In genomic region chr7:18221377-18222290, GRCh38 we compare ENCODE assay signal across 12 cellular contexts.
DNase-seq lines count a peak whose midpoint lies in the region; ATAC-seq and TF ChIP-seq lines count a peak whose summit lies in the region.
"Had no signal": no experiment of that assay in that cellular context is flagged by ENCODE, and none has a peak within 500 bp of the region (broad histone marks: within the 10 kb centered on the region; RNA-seq: fewer than 3 reads in every experiment).

No MANE protein-coding gene starts in this region.

- H3K4me3 Mint-ChIP-seq in effector memory CD8-positive, alpha-beta T cell, result no peak overlapping the region
- H3K4me3 Mint-ChIP-seq: neural crest cell had no signal

- H3K27me3 Mint-ChIP-seq in effector memory CD8-positive, alpha-beta T cell, result peaks cover 0 to 5% of the 10 kb centered on the region in 2 donors

- no peaks in the 10 kb centered on the region for H3K36me3 ChIP-seq in right atrium auricular region
- no peaks in the 10 kb centered on the region for H3K36me3 ChIP-seq in ascending aorta
- H3K36me3 ChIP-seq: tibial artery had no signal

- intact Hi-C loops in left cardiac atrium (cut with DNase I) (no loop called here), ascending aorta (cut with DNase I) (loop anchor here (10.0 kb wide), 1 partner anchor 893 kb away; the partner anchor contains the start of gene TWIST1), left colon (cut with DNase I, micrococcal nuclease) (no loop called here)

- TF ChIP-seq CTCF in right atrium auricular region (IDR thresholded peaks at IDR 0.05) (no peak), ascending aorta (IDR thresholded peaks at IDR 0.05) (no peak)

- H3K4me3 ChIP-seq in right atrium auricular region, result no peak overlapping the region
- H3K4me3 ChIP-seq in ascending aorta, result no peak overlapping the region
- H3K4me3 ChIP-seq: tibial artery had no signal

- DNase-seq in left cardiac atrium (no peak), right atrium auricular region (ENCODE audit: low spot score) (no peak), ascending aorta (ENCODE audit: low spot score in 2 of 2) (no peak), left colon (no peak), DMS 273 (lab: John Stamatoyannopoulos, UW; ENCODE audit: unreplicated experiment) (no peak), NCI-H82 (lab: John Stamatoyannopoulos, UW) (no peak)
- no peak for DNase-seq in effector memory CD8-positive, alpha-beta T cell
- DNase-seq in effector CD8-positive, alpha-beta T cell (lab: John Stamatoyannopoulos, UW), result no peak
- DNase-seq: NCI-H1694 treated with DMSO at 0.1 percent for 48 hours, NCI-H526, tibial artery had no signal

- H3K36me3 Mint-ChIP-seq in effector memory CD8-positive, alpha-beta T cell (ENCODE audit: insufficient read depth), result no peaks in the 10 kb centered on the region

- no peaks in the 10 kb centered on the region for H3K9me3 ChIP-seq in right atrium auricular region
- H3K9me3 ChIP-seq in ascending aorta, result no peaks in the 10 kb centered on the region
- H3K9me3 ChIP-seq: tibial artery had no signal

- no peaks in the 10 kb centered on the region for H3K4me1 Mint-ChIP-seq in effector memory CD8-positive, alpha-beta T cell (ENCODE audit: low read depth in 2 of 2)
- H3K4me1 Mint-ChIP-seq: neural crest cell had no signal

- ATAC-seq in left cardiac atrium (peak; percentile 53 to 59), left colon (peak; percentile 68)
- no peak for ATAC-seq in effector memory CD8-positive, alpha-beta T cell (replicated peaks)

- H3K27me3 ChIP-seq in right atrium auricular region, result no peaks in the 10 kb centered on the region
- H3K27me3 ChIP-seq in ascending aorta, result no peaks in the 10 kb centered on the region
- H3K27me3 ChIP-seq: tibial artery had no signal

- H3K27ac Mint-ChIP-seq in effector memory CD8-positive, alpha-beta T cell, result no peak overlapping the region

- H3K4me1 ChIP-seq in right atrium auricular region (peaks cover 0 to 4% of the 10 kb centered on the region in 2 donors), ascending aorta (peaks cover 9 to 26% of the 10 kb centered on the region in 2 donors)

- no peaks in the 10 kb centered on the region for H3K9me3 Mint-ChIP-seq in effector memory CD8-positive, alpha-beta T cell
- H3K9me3 Mint-ChIP-seq: neural crest cell had no signal

- H3K27ac ChIP-seq in right atrium auricular region (peak overlapping the region in 1 of 2 donors; percentile 8), ascending aorta (peak overlapping the region; percentile 1 to 35)
